In genomic region chr12:44873898-44874297, GRCh38 we compare ENCODE assay signal across 11 cellular contexts. TPM values are rescaled to one million over a fixed set of nuclear protein-coding genes. Genes with fewer than 3 reads are reported as not detected.
A peak's percentile ranks its signal among the peaks of the same experiment; 100 is the strongest.
DNase-seq lines count a peak whose midpoint lies in the region; ATAC-seq and TF ChIP-seq lines count a peak whose summit lies in the region.
"Had no signal": no experiment of that assay in that cellular context is flagged by ENCODE, and none has a peak within 500 bp of the region (broad histone marks: within the 10 kb centered on the region; RNA-seq: fewer than 3 reads in every experiment).

No MANE protein-coding gene starts in this region.

- WGBS in suprapubic skin, result 47% methylated on average over 1 of the region's 1 CpG

- TF ChIP-seq POLR2A in suprapubic skin (IDR thresholded peaks at IDR 0.05), result no peak

- H3K27me3 ChIP-seq in RWPE2 (ENCODE audit: insufficient read depth, poor library complexity, severe bottlenecking), result peaks cover 71% of the 10 kb centered on the region
- H3K27me3 ChIP-seq in suprapubic skin, result peaks cover 54% of the 10 kb centered on the region

- peaks cover 25% of the 10 kb centered on the region for H3K36me3 Mint-ChIP-seq in activated naive CD4-positive, alpha-beta T cell treated with anti-CD3 and anti-CD28 coated beads, Interleukin-2, amount 10 ng/mL, durations not matched to agents 7 days and 5 days

- peaks cover 9% of the 10 kb centered on the region for H3K9me3 Mint-ChIP-seq in activated naive CD4-positive, alpha-beta T cell treated with anti-CD3 and anti-CD28 coated beads, Interleukin-2, amount 10 ng/mL, durations not matched to agents 7 days and 5 days

- H3K9me3 ChIP-seq in RWPE2 (ENCODE audit: severe bottlenecking) (no peaks in the 10 kb centered on the region), suprapubic skin (no peaks in the 10 kb centered on the region)
- H3K9me3 ChIP-seq: SJSA1 had no signal

- H3K4me3 ChIP-seq in RWPE2 (ENCODE audit: severe bottlenecking) (no peak overlapping the region), suprapubic skin (peak overlapping the region; percentile 73)
- H3K4me3 ChIP-seq: SJSA1 had no signal

- DNase-seq in activated naive CD4-positive, alpha-beta T cell treated with anti-CD3 and anti-CD28 coated beads, Interleukin-2, amount 10 ng/mL, durations not matched to agents 7 days and 5 days, result no peak
- no peak for DNase-seq in activated naive CD4-positive, alpha-beta T cell treated with Interleukin-2 at 50 U/mL for 16 hours
- DNase-seq in RWPE2 (ENCODE audit: low spot score) (no peak), fibroblast of gingiva (ENCODE audit: low read depth) (peak; percentile 14), suprapubic skin (ENCODE audit: low spot score in 2 of 2) (no peak), NCI-H128 (lab: John Stamatoyannopoulos, UW; ENCODE audit: unreplicated experiment) (no peak), dedifferentiated amniotic fluid mesenchymal stem cell (ENCODE audit: extremely low spot score) (no peak), posterior vena cava (ENCODE audit: low spot score) (no peak)
- DNase-seq: stimulated activated CD4-positive, alpha-beta T cell treated with anti-CD3 and anti-CD28 coated beads, Interleukin-1b, Interleukin-23, amount 100 ng/mL, for 48 hours had no signal

- TF ChIP-seq CTCF in RWPE2 (IDR thresholded peaks at IDR 0.05; ENCODE audit: poor library complexity, severe bottlenecking) (peak; percentile 11), suprapubic skin (IDR thresholded peaks at IDR 0.05) (no peak)

- H3K27me3 Mint-ChIP-seq in activated naive CD4-positive, alpha-beta T cell treated with anti-CD3 and anti-CD28 coated beads, Interleukin-2, amount 10 ng/mL, durations not matched to agents 7 days and 5 days, result peaks cover 24% of the 10 kb centered on the region

- H3K4me1 ChIP-seq in RWPE2 (ENCODE audit: insufficient read depth, poor library complexity, severe bottlenecking) (peaks cover 3% of the 10 kb centered on the region), suprapubic skin (peaks cover 27% of the 10 kb centered on the region)

- peaks cover 63% of the 10 kb centered on the region for H3K4me1 Mint-ChIP-seq in activated naive CD4-positive, alpha-beta T cell treated with anti-CD3 and anti-CD28 coated beads, Interleukin-2, amount 10 ng/mL, durations not matched to agents 7 days and 5 days

- H3K27ac ChIP-seq in RWPE2 (ENCODE audit: poor library complexity, severe bottlenecking) (no peak overlapping the region), suprapubic skin (no peak overlapping the region)
- H3K27ac ChIP-seq: epithelial cell of prostate, SJSA1 had no signal

- peak overlapping the region; percentile 79 for H3K27ac Mint-ChIP-seq in activated naive CD4-positive, alpha-beta T cell treated with anti-CD3 and anti-CD28 coated beads, Interleukin-2, amount 10 ng/mL, durations not matched to agents 7 days and 5 days

- CTCF ChIA-PET in activated naive CD4-positive, alpha-beta T cell treated with anti-CD3 and anti-CD28 coated beads, Interleukin-2, amount 10 ng/mL, durations not matched to agents 7 days and 5 days (lab: Charles Lee), result interaction anchor here (0.7 to 5.3 kb wide), 11 partner anchors 20 to 860 kb away, joined by 3 to 125 read pairs (median 4); no protein-coding TSS in a partner anchor

- intact Hi-C loops in posterior vena cava (cut with DNase I), result no loop called here

- ATAC-seq in RWPE2 (ENCODE audit: low read depth), result no peak

- H3K4me3 Mint-ChIP-seq in activated naive CD4-positive, alpha-beta T cell treated with anti-CD3 and anti-CD28 coated beads, Interleukin-2, amount 10 ng/mL, durations not matched to agents 7 days and 5 days, result peak overlapping the region; percentile 98

- H3K36me3 ChIP-seq in RWPE2 (ENCODE audit: low read depth) (no peaks in the 10 kb centered on the region), suprapubic skin (no peaks in the 10 kb centered on the region)
- H3K36me3 ChIP-seq: SJSA1 had no signal

- no peak for TF ChIP-seq EP300 in suprapubic skin (IDR thresholded peaks at IDR 0.05)

RNA-seq across cellular contexts. Expression of gene NELL2, which starts 2.2 kb away (rescaled TPM):
- total RNA-seq in suprapubic skin (10 to 100 TPM in 1 of 4 donors, 1 to 10 TPM in 3; 4.7 to 20.5 (median 9.3) TPM), posterior vena cava (1 to 10 TPM in 1 of 2 donors, under 1 TPM in 1; 0.52 to 1.3 TPM)
- total RNA-seq: SJSA1 had no signal
